In the genomic region with DNA sequence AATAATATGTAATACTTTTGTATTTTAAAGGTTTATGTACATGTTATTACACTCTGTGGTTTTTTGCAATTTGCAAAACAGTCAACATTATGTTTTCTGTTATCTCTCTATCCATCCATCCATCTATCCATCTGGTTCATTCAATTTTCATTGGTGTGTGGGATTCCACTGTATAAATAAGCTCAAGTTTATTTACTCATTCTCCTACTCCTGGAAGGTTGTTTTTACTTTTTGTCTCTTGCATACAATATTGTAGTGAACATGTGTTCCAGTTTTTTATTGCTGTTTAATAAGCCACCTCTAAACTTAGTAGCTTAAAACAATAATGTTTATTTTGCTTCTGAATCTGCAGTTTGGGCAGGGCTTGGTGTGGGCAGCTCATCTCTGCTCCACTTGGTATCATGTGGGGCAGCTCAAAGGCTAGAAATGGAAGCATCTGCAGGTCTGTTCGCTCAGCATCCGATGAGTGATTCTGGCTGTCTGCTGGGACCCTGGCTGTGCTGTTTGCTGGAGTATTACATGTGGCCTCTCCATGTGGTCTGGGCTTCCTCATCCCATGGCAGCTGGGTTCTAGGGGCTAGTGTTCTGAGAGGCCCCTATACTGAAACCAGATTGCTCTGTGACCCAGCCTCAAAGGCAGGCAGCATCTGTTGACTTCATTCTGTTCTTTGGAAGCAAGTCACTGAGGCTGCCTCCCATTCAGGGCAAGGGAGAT, we compare ENCODE assay signal across 17 cellular contexts. TPM values are rescaled to one million over a fixed set of nuclear protein-coding genes. Genes with fewer than 3 reads are reported as not detected.
A peak's percentile ranks its signal among the peaks of the same experiment; 100 is the strongest.
DNase-seq lines count a peak whose midpoint lies in the region; ATAC-seq and TF ChIP-seq lines count a peak whose summit lies in the region.
"Had no signal": no experiment of that assay in that cellular context is flagged by ENCODE, and none has a peak within 500 bp of the region (broad histone marks: within the 10 kb centered on the region; RNA-seq: fewer than 3 reads in every experiment).

No MANE protein-coding gene starts in this region.

- DNase-seq in DND-41 (peak; percentile 37), NCI-H1694 treated with DMSO at 0.1 percent for 48 hours (lab: John Stamatoyannopoulos, UW) (peak; percentile 83), brain pericyte (ENCODE audit: low read depth, low spot score) (peak; percentile 75), osteoblast (ENCODE audit: insufficient read length, low spot score, missing footprints) (no peak), DMS153 (lab: John Stamatoyannopoulos, UW) (no peak), brain microvascular endothelial cell (no peak)
- DNase-seq: ACHN; CD4-positive, CD25-positive, alpha-beta regulatory T cell; GF-D8; KG1; NCI-H1048; NCI-H1436 treated with DMSO at 0.1 percent for 48 hours; NCI-H526 treated with DMSO at 0.1 percent for 48 hours; NK-92 treated with Interleukin-12 subunit alpha and Interleukin-12 subunit beta, amount 100 ng/mL, for 24 hours had no signal

- H3K27ac ChIP-seq in DND-41 (ENCODE audit: low read length) = peak overlapping the region; percentile 47
- H3K27ac ChIP-seq in osteoblast (ENCODE audit: low read depth, low read length) = peak overlapping the region; percentile 40
- H3K27ac ChIP-seq in brain microvascular endothelial cell = no peak overlapping the region
- H3K27ac ChIP-seq: GM23248, SJCRH30 had no signal

- H3K9ac ChIP-seq in DND-41 (ENCODE audit: low read depth, low read length) = no peak overlapping the region
- H3K9ac ChIP-seq: GM23248 had no signal

- H3K27me3 ChIP-seq in DND-41 (ENCODE audit: insufficient read depth, low read length, poor library complexity) (no peaks in the 10 kb centered on the region), osteoblast (ENCODE audit: insufficient read depth, low read length) (no peaks in the 10 kb centered on the region), brain microvascular endothelial cell (replicated peaks) (no peaks in the 10 kb centered on the region)
- H3K27me3 ChIP-seq: SJCRH30 had no signal

- H3K4me1 ChIP-seq in DND-41 (ENCODE audit: insufficient read depth, low read length) (peaks cover 48% of the 10 kb centered on the region), osteoblast (ENCODE audit: insufficient read depth, low read length) (peaks cover 26% of the 10 kb centered on the region)
- H3K4me1 ChIP-seq: SJCRH30 had no signal

- H3K79me2 ChIP-seq in DND-41 (ENCODE audit: insufficient read depth, low read length) (peaks cover 11% of the 10 kb centered on the region), osteoblast (ENCODE audit: insufficient read depth, low read length) (peaks cover 16% of the 10 kb centered on the region)

- in situ Hi-C loops in brain microvascular endothelial cell (cut with HindIII; ENCODE audit: low pct_ligation_motif_present, low sequenced_read_pairs) = loop anchor here (25.0 kb wide), 1 partner anchor 240 kb away; no protein-coding TSS in a partner anchor

- H3K36me3 ChIP-seq in DND-41 (ENCODE audit: insufficient read depth, low read length) = no peaks in the 10 kb centered on the region
- no peaks in the 10 kb centered on the region for H3K36me3 ChIP-seq in osteoblast (ENCODE audit: insufficient read depth, low read length)
- no peaks in the 10 kb centered on the region for H3K36me3 ChIP-seq in brain microvascular endothelial cell (replicated peaks)
- H3K36me3 ChIP-seq: SJCRH30 had no signal

- TF ChIP-seq CTCF in DND-41 (IDR thresholded peaks at IDR 0.05; ENCODE audit: borderline replicate concordance, extremely low read depth, low read length, poor library complexity, severe bottlenecking) (no peak), osteoblast (IDR thresholded peaks at IDR 0.05; ENCODE audit: extremely low read depth, low read depth, low read length) (no peak), brain microvascular endothelial cell (IDR thresholded peaks at IDR 0.05; ENCODE audit: low read depth, low read length, missing control alignments) (no peak)

- H3K4me3 ChIP-seq in DND-41 (ENCODE audit: low read depth in 1 of 2, low read length in 2 of 2) (no peak overlapping the region), osteoblast (ENCODE audit: insufficient read depth, low read length) (no peak overlapping the region), brain microvascular endothelial cell (ENCODE audit: low read depth, low read length) (no peak overlapping the region)
- H3K4me3 ChIP-seq: GM23248, SJCRH30 had no signal

- no peak overlapping the region for H3K4me2 ChIP-seq in DND-41 (ENCODE audit: insufficient read depth, low read length)
- H3K4me2 ChIP-seq in osteoblast (ENCODE audit: insufficient read depth, low read length) = no peak overlapping the region

- ATAC-seq in DND-41 (ENCODE audit: insufficient read depth, low read depth) (peak; percentile 41), GM19455 (IDR thresholded peaks at IDR 0.05; ENCODE audit: unreplicated experiment) (no peak)

- H4K20me1 ChIP-seq in DND-41 (ENCODE audit: insufficient read depth, low read length) (no peaks in the 10 kb centered on the region), osteoblast (ENCODE audit: insufficient read depth, low read length) (no peaks in the 10 kb centered on the region)

- H3K9me3 ChIP-seq in DND-41 (ENCODE audit: insufficient read depth, low read length, severe bottlenecking) (no peaks in the 10 kb centered on the region), osteoblast (ENCODE audit: low read depth, low read length) (no peaks in the 10 kb centered on the region)
- H3K9me3 ChIP-seq: SJCRH30 had no signal

- H2AFZ ChIP-seq in DND-41 (ENCODE audit: low read depth, low read length) (no peak overlapping the region), osteoblast (ENCODE audit: low read length) (no peak overlapping the region)
- H2AFZ ChIP-seq: GM23248 had no signal

RNA-seq across cellular contexts. Expression of gene WDR25, which starts 45.6 kb away (rescaled TPM):
- total RNA-seq in osteoblast = 18.0 and 22.1 TPM in 2 replicates

Comparison
In these comparisons a context has a peak if more than half of its experiments do, and no peak if none do; other contexts are left out.
1. DNase-seq: peak in DND-41 (single experiment), NCI-H1694 treated with DMSO at 0.1 percent for 48 hours (single experiment) and brain pericyte (single experiment); none in osteoblast (single experiment), DMS153 (single experiment) and brain microvascular endothelial cell (single experiment).